In genomic region chr7:101116898-101117297, GRCh38 we compare ENCODE assay signal across 16 cellular contexts. TPM values are rescaled to one million over a fixed set of nuclear protein-coding genes. Genes with fewer than 3 reads are reported as not detected.
DNase-seq lines count a peak whose midpoint lies in the region; ATAC-seq and TF ChIP-seq lines count a peak whose summit lies in the region.
"Had no signal": no experiment of that assay in that cellular context is flagged by ENCODE, and none has a peak within 500 bp of the region (broad histone marks: within the 10 kb centered on the region; RNA-seq: fewer than 3 reads in every experiment).

No MANE protein-coding gene starts in this region.

- no peak overlapping the region for H2BK15ac ChIP-seq in neuronal stem cell (ENCODE audit: low read length)

- H3K9me3 ChIP-seq in HUES64 (ENCODE audit: insufficient read depth, low read depth, low read length) (no peaks in the 10 kb centered on the region), neuronal stem cell (replicated peaks in 1 of 2; ENCODE audit: control insufficient read depth in 2 of 2, insufficient read depth in 1 of 2, low read depth in 1 of 2, low read length in 2 of 2) (no peaks in the 10 kb centered on the region)
- H3K9me3 ChIP-seq: transverse colon had no signal

- peak overlapping the region; percentile 86 for H3K18ac ChIP-seq in neuronal stem cell (ENCODE audit: low read length)

- no peak overlapping the region for H2BK120ac ChIP-seq in neuronal stem cell (ENCODE audit: low read depth, low read length)

- no peaks in the 10 kb centered on the region for H3K9me3 Mint-ChIP-seq in naive thymus-derived CD8-positive, alpha-beta T cell

- no peaks in the 10 kb centered on the region for H3K79me1 ChIP-seq in neuronal stem cell (ENCODE audit: low read depth, low read length)

- H3K4ac ChIP-seq in neuronal stem cell (ENCODE audit: low read length), result no peak overlapping the region

- 85% methylated on average over 10 of the region's 10 CpGs for WGBS in HUES64
- WGBS in neuronal stem cell (ENCODE audit: extremely low coverage in 2 of 2, insufficient read length in 2 of 2, insufficient replicate concordance in 1 of 2), 2 donors, result no CpG with 5 or more reads among the region's 10 CpGs

- POLR2A ChIA-PET in naive thymus-derived CD8-positive, alpha-beta T cell (lab: Charles Lee), result no interaction called here

- ATAC-seq in naive thymus-derived CD8-positive, alpha-beta T cell, result no peak

- peak overlapping the region; percentile 82 for H2BK12ac ChIP-seq in neuronal stem cell (ENCODE audit: low read length)

- H3K79me2 ChIP-seq in ACC112 (ENCODE audit: control insufficient read depth, insufficient read depth, low read length, unreplicated experiment), result no peaks in the 10 kb centered on the region

- H3K4me1 Mint-ChIP-seq in naive thymus-derived CD8-positive, alpha-beta T cell, result peaks cover under 1 to 4% (median 2%) of the 10 kb centered on the region in 4 donors

- H3K4me3 Mint-ChIP-seq in naive thymus-derived CD8-positive, alpha-beta T cell, result no peak overlapping the region

- H3K4me3 ChIP-seq in ACC112 (ENCODE audit: low read depth, low read length) (no peak overlapping the region), HUES64 (ENCODE audit: low read length) (no peak overlapping the region), coronary artery (no peak overlapping the region), neuronal stem cell (ENCODE audit: low read length in 2 of 2) (no peak overlapping the region)
- H3K4me3 ChIP-seq: transverse colon had no signal

- H4K8ac ChIP-seq in neuronal stem cell (ENCODE audit: low read depth, low read length), result no peak overlapping the region

- H2AFZ ChIP-seq in ACC112 (ENCODE audit: low read length, unreplicated experiment), result no peak overlapping the region
- no peak overlapping the region for H2AFZ ChIP-seq in neuronal stem cell (ENCODE audit: low read length)

- H3K36me3 ChIP-seq in ACC112 (ENCODE audit: insufficient read depth, low read length) (no peaks in the 10 kb centered on the region), HUES64 (ENCODE audit: insufficient read depth, low read length) (no peaks in the 10 kb centered on the region), neuronal stem cell (replicated peaks in 1 of 2; ENCODE audit: control insufficient read depth in 2 of 2, insufficient read depth in 2 of 2, low read length in 2 of 2) (no peaks in the 10 kb centered on the region)
- H3K36me3 ChIP-seq: transverse colon had no signal

- no peaks in the 10 kb centered on the region for H3K27me3 ChIP-seq in ACC112 (ENCODE audit: insufficient read depth, low read length)
- H3K27me3 ChIP-seq in HUES64 (ENCODE audit: insufficient read depth, low read length), result no peaks in the 10 kb centered on the region
- no peaks in the 10 kb centered on the region for H3K27me3 ChIP-seq in neuronal stem cell (ENCODE audit: control insufficient read depth in 3 of 3, insufficient read depth in 3 of 3, low read depth in 1 of 3, low read length in 3 of 3)
- H3K27me3 ChIP-seq: transverse colon had no signal

- peak overlapping the region; percentile 53 for H2BK5ac ChIP-seq in neuronal stem cell (ENCODE audit: low read length)

- H4K91ac ChIP-seq in neuronal stem cell (ENCODE audit: low read depth, low read length, poor library complexity), result no peak overlapping the region

- peak overlapping the region; percentile 70 for H2AK5ac ChIP-seq in neuronal stem cell (ENCODE audit: low read depth, low read length)

- H3K14ac ChIP-seq in neuronal stem cell (ENCODE audit: low read length), result peak overlapping the region; percentile 56

- no peaks in the 10 kb centered on the region for H3K36me3 Mint-ChIP-seq in naive thymus-derived CD8-positive, alpha-beta T cell

- DNase-seq in coronary artery (ENCODE audit: low spot score) (no peak), neuronal stem cell (ENCODE audit: low spot score) (no peak), SW 1271 (lab: John Stamatoyannopoulos, UW) (no peak), NCI-H2196 treated with DMSO at 0.1 percent for 48 hours (lab: John Stamatoyannopoulos, UW; ENCODE audit: unreplicated experiment) (no peak), islet precursor cell (no peak)
- no peak for DNase-seq in naive thymus-derived CD8-positive, alpha-beta T cell
- DNase-seq: activated naive CD4-positive, alpha-beta T cell treated with Interleukin-2 at 50 U/mL for 16 hours; DMS 273 treated with DMSO at 0.1 percent for 48 hours; NCI-H187 treated with DMSO at 0.1 percent for 48 hours; NCI-H524 treated with DMSO at 0.1 percent for 48 hours; stimulated activated CD8-positive, alpha-beta memory T cell treated with anti-CD3 and anti-CD28 coated beads, Interleukin-4, amount 100 ng/mL, for 48 hours; transverse colon had no signal

- TF ChIP-seq CTCF in coronary artery (IDR thresholded peaks at IDR 0.05), result no peak

- peak overlapping the region; percentile 86 for H3K23ac ChIP-seq in neuronal stem cell (ENCODE audit: low read depth, low read length, poor library complexity)

- H3K9ac ChIP-seq in HUES64 (ENCODE audit: low read depth, low read length) (no peak overlapping the region), neuronal stem cell (ENCODE audit: low read depth, low read length, poor library complexity) (no peak overlapping the region)

- H3K4me1 ChIP-seq in ACC112 (ENCODE audit: control insufficient read depth, insufficient read depth, low read length, unreplicated experiment), result peaks cover 55% of the 10 kb centered on the region
- H3K4me1 ChIP-seq in HUES64 (ENCODE audit: insufficient read depth, low read length), result peaks cover 2% of the 10 kb centered on the region; the same call in 1 of the 2 replicates
- H3K4me1 ChIP-seq in neuronal stem cell (ENCODE audit: control insufficient read depth in 2 of 2, insufficient read depth in 1 of 2, low read depth in 1 of 2, low read length in 2 of 2), result peaks cover 1 to 3% of the 10 kb centered on the region in 2 donors

- H3K27ac ChIP-seq in ACC112 (ENCODE audit: low read depth, low read length), result peak overlapping the region; percentile 100
- peak overlapping the region; percentile 62; the same call in 1 of the 2 replicates for H3K27ac ChIP-seq in HUES64 (ENCODE audit: low read depth, low read length)
- H3K27ac ChIP-seq in coronary artery, result peak overlapping the region; percentile 62 to 93
- H3K27ac ChIP-seq in neuronal stem cell (replicated peaks; ENCODE audit: low read length), result no peak overlapping the region
- H3K27ac ChIP-seq: VCaP had no signal

- H3K27me3 Mint-ChIP-seq in naive thymus-derived CD8-positive, alpha-beta T cell, result peaks cover 2 to 27% (median 6%) of the 10 kb centered on the region in 5 donors

- H3K4me2 ChIP-seq in neuronal stem cell (ENCODE audit: insufficient read depth, low read length, poor library complexity, severe bottlenecking), result no peak overlapping the region

- no peak overlapping the region for H3K27ac Mint-ChIP-seq in naive thymus-derived CD8-positive, alpha-beta T cell

RNA-seq across cellular contexts. Expression of gene SERPINE1, which starts 10.0 kb away (rescaled TPM):
- polyA plus RNA-seq in HUES64 (2013, experiment 1 of 2), result 5.2 TPM
- 6.8 TPM for polyA plus RNA-seq in HUES64 (2013, experiment 2 of 2)
- 2.3 TPM for polyA plus RNA-seq in neuronal stem cell (2013, experiment 1 of 2)
- 2.2 TPM for polyA plus RNA-seq in neuronal stem cell (2013, experiment 2 of 2)
- under 1 TPM in 1 of 2 experiments, not detected in 1; 0.11 TPM for total RNA-seq in naive thymus-derived CD8-positive, alpha-beta T cell
- polyA plus RNA-seq in naive thymus-derived CD8-positive, alpha-beta T cell, result not detected

RNA-seq across cellular contexts. Expression of gene TRIM56, which starts 31.6 kb away (rescaled TPM):
- polyA plus RNA-seq in HUES64 (2013, experiment 1 of 2), result 5.8 TPM
- 5.0 TPM for polyA plus RNA-seq in HUES64 (2013, experiment 2 of 2)
- 3.3 TPM for polyA plus RNA-seq in neuronal stem cell (2013, experiment 1 of 2)
- polyA plus RNA-seq in neuronal stem cell (2013, experiment 2 of 2), result 3.7 TPM
- total RNA-seq in naive thymus-derived CD8-positive, alpha-beta T cell, result 10 to 100 TPM; 67.4 to 67.7 TPM
- 10 to 100 TPM in 2 of 3 donors, 1 to 10 TPM in 1; 3.8 to 17.9 (median 11.4) TPM for polyA plus RNA-seq in naive thymus-derived CD8-positive, alpha-beta T cell

RNA-seq across cellular contexts. Expression of gene AP1S1, which starts 37.4 kb away (rescaled TPM):
- polyA plus RNA-seq in HUES64 (2013, experiment 1 of 2), result 46.6 TPM
- 60.5 TPM for polyA plus RNA-seq in HUES64 (2013, experiment 2 of 2)
- 50.8 TPM for polyA plus RNA-seq in neuronal stem cell (2013, experiment 1 of 2)
- 51.6 TPM for polyA plus RNA-seq in neuronal stem cell (2013, experiment 2 of 2)
- total RNA-seq in naive thymus-derived CD8-positive, alpha-beta T cell, result 1 to 10 TPM; 8.0 to 9.9 TPM
- 1 to 10 TPM; 3.3 to 4.6 (median 3.8) TPM for polyA plus RNA-seq in naive thymus-derived CD8-positive, alpha-beta T cell

RNA-seq across cellular contexts. Expression of gene VGF, which starts 48.5 kb away (rescaled TPM):
- polyA plus RNA-seq in HUES64 (2013, experiment 1 of 2), result 18.8 TPM
- 15.0 TPM for polyA plus RNA-seq in HUES64 (2013, experiment 2 of 2)
- polyA plus RNA-seq in neuronal stem cell (2013, experiment 1 of 2), result 3.6 TPM
- 3.9 TPM for polyA plus RNA-seq in neuronal stem cell (2013, experiment 2 of 2)
- total RNA-seq in naive thymus-derived CD8-positive, alpha-beta T cell, result not detected
- polyA plus RNA-seq in naive thymus-derived CD8-positive, alpha-beta T cell, result not detected
- total RNA-seq: glomerular endothelial cell had no signal
